In genomic region chr5:54628049-54628448, GRCh38 we compare ENCODE assay signal across 18 cellular contexts.
"Had no signal": no experiment of that assay in that cellular context is flagged by ENCODE, and none has a peak within 500 bp of the region (broad histone marks: within the 10 kb centered on the region; RNA-seq: fewer than 3 reads in every experiment).

No MANE protein-coding gene starts in this region.

- H3K4me3 ChIP-seq: sigmoid colon, thoracic aorta, upper lobe of right lung had no signal

- DNase-seq: activated CD8-positive, alpha-beta memory T cell treated with anti-CD3 and anti-CD28 coated beads, Interleukin-2, amount 10 ng/mL, durations not matched to agents 7 days and 5 days; activated naive CD4-positive, alpha-beta T cell treated with anti-CD3 and anti-CD28 coated beads for 36 hours; activated naive CD8-positive, alpha-beta T cell treated with anti-CD3 and anti-CD28 coated beads, Interleukin-2, amount 50 U/mL, for 24 hours; activated T-cell treated with anti-CD3 and anti-CD28 coated beads, Interleukin-2, amount 50 U/mL, for 1 hour; aorta; effector memory CD8-positive, alpha-beta T cell; foreskin melanocyte; head of caudate nucleus; left ventricle myocardium superior; mesendoderm; sigmoid colon; stimulated activated CD4-positive, alpha-beta T cell treated with anti-CD3 and anti-CD28 coated beads, Interleukin-1b, Interleukin-23, amount 100 ng/mL, for 48 hours; T-cell; T-helper 9 cell; upper lobe of right lung had no signal

- H3K9me3 ChIP-seq: thoracic aorta, upper lobe of right lung had no signal

- H3K27me3 ChIP-seq: sigmoid colon, upper lobe of right lung had no signal

- H3K36me3 ChIP-seq: sigmoid colon, thoracic aorta, upper lobe of right lung had no signal

- ATAC-seq: activated CD4-positive, CD25-positive, alpha-beta regulatory T cell treated with anti-CD3 and anti-CD28 coated beads, Interleukin-2, amount 50 U/mL, for 24 hours; activated CD8-positive, alpha-beta memory T cell treated with anti-CD3 and anti-CD28 coated beads, Interleukin-2, amount 10 ng/mL, durations not matched to agents 7 days and 5 days; activated naive CD8-positive, alpha-beta T cell treated with anti-CD3 and anti-CD28 coated beads, Interleukin-2, amount 50 U/mL, for 24 hours; effector memory CD8-positive, alpha-beta T cell; left ventricle myocardium superior; natural killer cell treated with Interleukin-12 subunit alpha and Interleukin-12 subunit beta and Interleukin-15 and Interleukin-18, amount 100 ng/mL, for 72 hours; T-cell; upper lobe of right lung had no signal
